8 cellular contexts compared by ENCODE assay signal in the genomic region with DNA sequence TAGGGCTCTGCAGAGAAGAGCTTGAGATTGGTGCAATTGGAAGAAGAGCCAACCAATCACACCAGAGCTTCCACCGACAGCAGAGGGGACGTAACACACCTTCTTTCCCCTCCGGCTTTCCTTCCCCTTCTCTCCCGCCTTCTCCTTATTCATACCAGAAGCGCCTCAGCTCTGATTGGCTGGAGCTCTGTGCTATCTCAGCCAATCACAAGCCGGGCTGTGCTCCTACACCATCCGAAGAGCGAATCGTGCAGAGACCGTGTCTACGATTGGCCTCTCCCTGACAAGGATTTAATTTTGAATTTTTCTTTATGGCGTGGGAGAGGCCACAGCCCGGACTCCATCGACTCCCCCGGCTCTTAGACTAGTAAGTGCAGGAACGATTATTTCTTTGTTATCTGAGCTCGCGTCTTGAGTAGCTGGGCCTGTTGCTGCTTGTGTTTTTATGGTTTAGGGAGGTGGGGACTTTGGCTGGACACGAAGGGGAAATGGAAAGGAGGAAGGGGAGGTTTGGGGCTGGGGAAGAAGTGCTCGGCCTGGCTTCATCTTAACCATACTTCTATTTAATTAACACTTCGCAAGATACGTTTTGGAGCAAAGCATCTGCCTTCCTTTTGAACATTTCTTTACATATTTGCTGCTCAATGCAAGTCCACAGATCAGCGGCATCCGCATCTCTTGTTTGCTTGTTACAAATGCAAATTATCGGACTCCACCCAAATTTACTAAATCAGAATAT. TPM values are rescaled to one million over a fixed set of nuclear protein-coding genes. Genes with fewer than 3 reads are reported as not detected.
DNase-seq lines count a peak whose midpoint lies in the region; ATAC-seq and TF ChIP-seq lines count a peak whose summit lies in the region.

PRR11 (plus strand) TSS at position 308 of the 739 bp plus-strand sequence. CDS start 14,007 bp downstream, outside the sequence.

- peak within 1 kb of the TSS; percentile 81 for H2AFZ ChIP-seq in KMS-11 (ENCODE audit: low read depth)

- no peaks in the 10 kb centered on the region for H3K27me3 Mint-ChIP-seq in neural crest cell (ENCODE audit: low read depth)

- TF ChIP-seq CTCF in KMS-11 (conservative IDR thresholded peaks at IDR 0.05; ENCODE audit: low read depth, low read length): no peak
- TF ChIP-seq CTCF in foreskin fibroblast (IDR thresholded peaks at IDR 0.05; ENCODE audit: low read depth, low read length): no peak
- no peak for TF ChIP-seq CTCF in neural crest cell (conservative IDR thresholded peaks at IDR 0.05)

- peak; percentile 37; the same call in 1 of the 2 replicates for TF ChIP-seq POLR2A in Raji (IDR thresholded peaks at IDR 0.05; ENCODE audit: insufficient read depth, low read depth, low read length)

- no peak within 1 kb of the TSS for H3K27ac Mint-ChIP-seq in neural crest cell (ENCODE audit: unreplicated experiment)

- ATAC-seq in GM21737 (IDR thresholded peaks at IDR 0.05; ENCODE audit: unreplicated experiment): peak; percentile 82

- H3K36me3 Mint-ChIP-seq in neural crest cell (ENCODE audit: low read depth): no peaks in the 10 kb centered on the region

- no peak within 1 kb of the TSS for H3K4me3 ChIP-seq in KMS-11 (IDR thresholded peaks at IDR 0.05; ENCODE audit: insufficient read depth, low read depth, low read length)
- peak within 1 kb of the TSS; percentile 92 to 94 for H3K4me3 ChIP-seq in foreskin fibroblast (ENCODE audit: low read depth in 1 of 2, low read length in 2 of 2)

- H3K4me1 ChIP-seq in KMS-11 (ENCODE audit: low read depth, poor library complexity, severe bottlenecking): peaks cover 73% of the 10 kb centered on the region

- H3K4me1 Mint-ChIP-seq in neural crest cell: peaks cover 56% of the 10 kb centered on the region

- H3K4me3 Mint-ChIP-seq in neural crest cell: no peak within 1 kb of the TSS

- H3K4me2 ChIP-seq in KMS-11: peak within 1 kb of the TSS; percentile 78

- H3K9me3 Mint-ChIP-seq in neural crest cell: no peaks in the 10 kb centered on the region

- H3K9ac ChIP-seq in KMS-11: peak within 1 kb of the TSS; percentile 90

- peak within 1 kb of the TSS; percentile 89 for H3K27ac ChIP-seq in KMS-11

- DNase-seq in Daoy (ENCODE audit: low read depth): peak; percentile 98
- peak; percentile 83 for DNase-seq in activated T-helper 9 cell treated with anti-CD3 and anti-CD28 coated beads, Interleukin-2, amount 50 U/mL, for 16 hours (ENCODE audit: low read depth)
- peak; percentile 100 for DNase-seq in foreskin fibroblast
- DNase-seq in neural crest cell (ENCODE audit: low read depth, low spot score): peak; percentile 79
- peak; percentile 100 for DNase-seq in superior temporal gyrus (ENCODE audit: extremely low spot score)

- H4K20me1 ChIP-seq in KMS-11 (ENCODE audit: insufficient read depth): no peaks in the 10 kb centered on the region

- H3K79me2 ChIP-seq in KMS-11 (ENCODE audit: insufficient read depth, low read depth): peaks cover 89% of the 10 kb centered on the region

- no peaks in the 10 kb centered on the region for H3K36me3 ChIP-seq in KMS-11 (ENCODE audit: insufficient read depth)

- H3K27me3 ChIP-seq in KMS-11 (ENCODE audit: insufficient read depth, low read depth): no peaks in the 10 kb centered on the region

RNA-seq across cellular contexts. Expression of gene PRR11, which starts in this region (rescaled TPM):
- 14.0 and 14.7 TPM in 2 replicates for total RNA-seq in Daoy (2014; rRNA removed; shearing (Covaris generic))
- total RNA-seq in neural crest cell: 77.2 and 78.8 TPM in 2 replicates
